1 cellular context compared by ENCODE assay signal in the genomic region with DNA sequence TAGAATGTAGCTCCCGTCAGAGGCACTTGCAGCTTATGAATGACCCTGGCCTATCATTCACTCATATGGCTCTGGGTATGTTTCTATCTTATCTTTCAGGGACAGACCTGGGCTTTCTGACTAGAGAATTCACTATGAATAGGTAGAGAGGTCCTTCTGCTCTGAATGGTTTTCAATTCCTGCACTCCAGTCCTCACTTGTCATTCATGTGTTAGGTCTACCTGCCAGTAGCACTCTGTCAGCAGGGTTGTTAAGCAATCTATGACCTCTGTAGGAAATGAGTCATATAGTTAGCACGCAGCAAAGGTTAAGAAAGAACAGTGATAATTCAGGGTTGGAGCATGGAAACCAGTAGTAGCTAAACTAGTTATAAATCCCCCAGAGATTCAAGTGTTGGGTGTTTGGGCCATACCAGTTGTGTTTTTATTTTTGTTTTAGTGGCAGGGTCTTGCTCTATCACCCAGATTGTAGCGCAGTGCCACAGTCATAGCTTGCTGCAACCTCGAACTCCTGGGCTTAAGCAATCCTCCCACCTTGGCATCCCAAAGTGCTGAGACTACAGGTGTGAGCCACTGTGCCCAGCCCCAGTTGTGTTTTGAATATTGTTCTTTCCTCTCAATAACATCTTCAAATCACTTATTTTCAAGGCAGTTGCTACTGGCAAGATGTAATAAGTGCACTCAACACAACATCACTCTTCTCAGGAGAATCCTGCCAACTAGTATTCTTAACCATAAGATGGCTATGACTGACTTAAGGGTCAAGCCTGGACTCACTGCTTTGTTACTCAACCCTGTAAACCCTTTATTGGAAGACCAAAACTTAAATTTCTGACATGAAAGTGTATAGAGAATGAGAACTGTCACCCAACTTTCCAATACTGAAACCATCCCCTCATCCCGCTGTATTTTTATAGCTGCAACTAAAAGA.
TF ChIP-seq lines count a peak whose summit lies in the region.

No MANE protein-coding gene starts in this region.

TF ChIP-seq in K562, 482 proteins besides CTCF, POLR2A, EP300 and RAD21 (continued from another document and continues in another):
- TF ChIP-seq, protein P1, sequence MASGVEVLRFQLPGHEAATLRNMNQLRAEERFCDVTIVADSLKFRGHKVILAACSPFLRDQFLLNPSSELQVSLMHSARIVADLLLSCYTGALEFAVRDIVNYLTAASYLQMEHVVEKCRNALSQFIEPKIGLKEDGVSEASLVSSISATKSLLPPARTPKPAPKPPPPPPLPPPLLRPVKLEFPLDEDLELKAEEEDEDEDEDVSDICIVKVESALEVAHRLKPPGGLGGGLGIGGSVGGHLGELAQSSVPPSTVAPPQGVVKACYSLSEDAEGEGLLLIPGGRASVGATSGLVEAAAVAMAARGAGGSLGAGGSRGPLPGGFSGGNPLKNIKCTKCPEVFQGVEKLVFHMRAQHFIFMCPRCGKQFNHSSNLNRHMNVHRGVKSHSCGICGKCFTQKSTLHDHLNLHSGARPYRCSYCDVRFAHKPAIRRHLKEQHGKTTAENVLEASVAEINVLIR (CRISPR knock-in tag; IDR thresholded peaks at IDR 0.05): no peak
- TF ChIP-seq PML (IDR thresholded peaks at IDR 0.05; ENCODE audit: low read length): no peak; the same call in 1 of the 2 replicates
- TF ChIP-seq SMARCA4 (IDR thresholded peaks at IDR 0.05): peak; percentile 73
- TF ChIP-seq ETV5 (CRISPR knock-in tag; IDR thresholded peaks at IDR 0.05; ENCODE audit: low read depth): 0 out of 2 replicates have a peak, but pooled peaks have one; percentile 52
- TF ChIP-seq RHOXF2B (CRISPR knock-in tag; conservative IDR thresholded peaks at IDR 0.05): no peak
- no peak for TF ChIP-seq MYC (IDR thresholded peaks at IDR 0.05; ENCODE audit: low read depth, low read length)
- TF ChIP-seq MYC (CRISPR knock-in tag; IDR thresholded peaks at IDR 0.05; ENCODE audit: borderline replicate concordance, low read depth): no peak
- peak; percentile 74 for TF ChIP-seq TAL1 (IDR thresholded peaks at IDR 0.05)
- peak; percentile 43 for TF ChIP-seq NFIC (IDR thresholded peaks at IDR 0.05)
- TF ChIP-seq LEF1 (IDR thresholded peaks at IDR 0.05): no peak
- TF ChIP-seq ZNF217 (CRISPR knock-in tag; IDR thresholded peaks at IDR 0.05): no peak
- TF ChIP-seq NCOR1 (IDR thresholded peaks at IDR 0.05): peak; percentile 66
- TF ChIP-seq, protein P2, sequence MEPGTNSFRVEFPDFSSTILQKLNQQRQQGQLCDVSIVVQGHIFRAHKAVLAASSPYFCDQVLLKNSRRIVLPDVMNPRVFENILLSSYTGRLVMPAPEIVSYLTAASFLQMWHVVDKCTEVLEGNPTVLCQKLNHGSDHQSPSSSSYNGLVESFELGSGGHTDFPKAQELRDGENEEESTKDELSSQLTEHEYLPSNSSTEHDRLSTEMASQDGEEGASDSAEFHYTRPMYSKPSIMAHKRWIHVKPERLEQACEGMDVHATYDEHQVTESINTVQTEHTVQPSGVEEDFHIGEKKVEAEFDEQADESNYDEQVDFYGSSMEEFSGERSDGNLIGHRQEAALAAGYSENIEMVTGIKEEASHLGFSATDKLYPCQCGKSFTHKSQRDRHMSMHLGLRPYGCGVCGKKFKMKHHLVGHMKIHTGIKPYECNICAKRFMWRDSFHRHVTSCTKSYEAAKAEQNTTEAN (CRISPR knock-in tag; IDR thresholded peaks at IDR 0.05): no peak
- peak; percentile 76 for TF ChIP-seq TEAD4 (IDR thresholded peaks at IDR 0.05; ENCODE audit: low read length)
- no peak for TF ChIP-seq TEAD4 (CRISPR knock-in tag; IDR thresholded peaks at IDR 0.05; ENCODE audit: borderline replicate concordance)
- TF ChIP-seq, protein P3, sequence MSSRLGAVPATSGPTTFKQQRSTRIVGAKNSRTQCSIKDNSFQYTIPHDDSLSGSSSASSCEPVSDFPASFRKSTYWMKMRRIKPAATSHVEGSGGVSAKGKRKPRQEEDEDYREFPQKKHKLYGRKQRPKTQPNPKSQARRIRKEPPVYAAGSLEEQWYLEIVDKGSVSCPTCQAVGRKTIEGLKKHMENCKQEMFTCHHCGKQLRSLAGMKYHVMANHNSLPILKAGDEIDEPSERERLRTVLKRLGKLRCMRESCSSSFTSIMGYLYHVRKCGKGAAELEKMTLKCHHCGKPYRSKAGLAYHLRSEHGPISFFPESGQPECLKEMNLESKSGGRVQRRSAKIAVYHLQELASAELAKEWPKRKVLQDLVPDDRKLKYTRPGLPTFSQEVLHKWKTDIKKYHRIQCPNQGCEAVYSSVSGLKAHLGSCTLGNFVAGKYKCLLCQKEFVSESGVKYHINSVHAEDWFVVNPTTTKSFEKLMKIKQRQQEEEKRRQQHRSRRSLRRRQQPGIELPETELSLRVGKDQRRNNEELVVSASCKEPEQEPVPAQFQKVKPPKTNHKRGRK (tag; IDR thresholded peaks at IDR 0.05): no peak
- peak; percentile 78 for TF ChIP-seq CEBPG (CRISPR knock-in tag; IDR thresholded peaks at IDR 0.05)
- TF ChIP-seq CEBPG (tag; conservative IDR thresholded peaks at IDR 0.05 in 1 of 2, IDR thresholded peaks at IDR 0.05 in 1 of 2): peak; percentile 62 to 84
- TF ChIP-seq, protein P4, sequence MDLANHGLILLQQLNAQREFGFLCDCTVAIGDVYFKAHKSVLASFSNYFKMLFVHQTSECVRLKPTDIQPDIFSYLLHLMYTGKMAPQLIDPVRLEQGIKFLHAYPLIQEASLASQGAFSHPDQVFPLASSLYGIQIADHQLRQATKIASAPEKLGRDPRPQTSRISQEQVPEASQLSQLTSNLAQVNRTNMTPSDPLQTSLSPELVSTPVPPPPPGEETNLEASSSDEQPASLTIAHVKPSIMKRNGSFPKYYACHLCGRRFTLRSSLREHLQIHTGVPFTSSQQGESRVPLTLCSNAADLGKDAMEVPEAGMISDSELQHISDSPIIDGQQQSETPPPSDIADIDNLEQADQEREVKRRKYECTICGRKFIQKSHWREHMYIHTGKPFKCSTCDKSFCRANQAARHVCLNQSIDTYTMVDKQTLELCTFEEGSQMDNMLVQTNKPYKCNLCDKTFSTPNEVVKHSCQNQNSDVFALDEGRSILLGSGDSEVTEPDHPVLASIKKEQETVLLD (IDR thresholded peaks at IDR 0.05): no peak
- TF ChIP-seq, protein P5, sequence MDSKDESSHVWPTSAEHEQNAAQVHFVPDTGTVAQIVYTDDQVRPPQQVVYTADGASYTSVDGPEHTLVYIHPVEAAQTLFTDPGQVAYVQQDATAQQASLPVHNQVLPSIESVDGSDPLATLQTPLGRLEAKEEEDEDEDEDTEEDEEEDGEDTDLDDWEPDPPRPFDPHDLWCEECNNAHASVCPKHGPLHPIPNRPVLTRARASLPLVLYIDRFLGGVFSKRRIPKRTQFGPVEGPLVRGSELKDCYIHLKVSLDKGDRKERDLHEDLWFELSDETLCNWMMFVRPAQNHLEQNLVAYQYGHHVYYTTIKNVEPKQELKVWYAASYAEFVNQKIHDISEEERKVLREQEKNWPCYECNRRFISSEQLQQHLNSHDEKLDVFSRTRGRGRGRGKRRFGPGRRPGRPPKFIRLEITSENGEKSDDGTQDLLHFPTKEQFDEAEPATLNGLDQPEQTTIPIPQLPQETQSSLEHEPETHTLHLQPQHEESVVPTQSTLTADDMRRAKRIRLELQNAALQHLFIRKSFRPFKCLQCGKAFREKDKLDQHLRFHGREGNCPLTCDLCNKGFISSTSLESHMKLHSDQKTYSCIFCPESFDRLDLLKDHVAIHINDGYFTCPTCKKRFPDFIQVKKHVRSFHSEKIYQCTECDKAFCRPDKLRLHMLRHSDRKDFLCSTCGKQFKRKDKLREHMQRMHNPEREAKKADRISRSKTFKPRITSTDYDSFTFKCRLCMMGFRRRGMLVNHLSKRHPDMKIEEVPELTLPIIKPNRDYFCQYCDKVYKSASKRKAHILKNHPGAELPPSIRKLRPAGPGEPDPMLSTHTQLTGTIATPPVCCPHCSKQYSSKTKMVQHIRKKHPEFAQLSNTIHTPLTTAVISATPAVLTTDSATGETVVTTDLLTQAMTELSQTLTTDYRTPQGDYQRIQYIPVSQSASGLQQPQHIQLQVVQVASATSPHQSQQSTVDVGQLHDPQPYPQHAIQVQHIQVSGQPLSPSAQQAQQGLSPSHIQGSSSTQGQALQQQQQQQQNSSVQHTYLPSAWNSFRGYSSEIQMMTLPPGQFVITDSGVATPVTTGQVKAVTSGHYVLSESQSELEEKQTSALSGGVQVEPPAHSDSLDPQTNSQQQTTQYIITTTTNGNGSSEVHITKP (IDR thresholded peaks at IDR 0.05; ENCODE audit: partially characterized antibody): no peak
- TF ChIP-seq SMARCE1 (IDR thresholded peaks at IDR 0.05): peak; percentile 31; the same call in 1 of the 2 replicates
- peak; percentile 91 for TF ChIP-seq CEBPB (tag; IDR thresholded peaks at IDR 0.05)
- TF ChIP-seq TRIM28 (IDR thresholded peaks at IDR 0.05): no peak
- no peak for TF ChIP-seq ZNF311 (CRISPR knock-in tag; IDR thresholded peaks at IDR 0.05)
- TF ChIP-seq HLTF (IDR thresholded peaks at IDR 0.05): no peak
- peak; percentile 45; the same call in 1 of the 2 replicates for TF ChIP-seq ATF7 (IDR thresholded peaks at IDR 0.05)
- TF ChIP-seq HSF4 (CRISPR knock-in tag; IDR thresholded peaks at IDR 0.05; ENCODE audit: borderline replicate concordance): no peak
- no peak for TF ChIP-seq ELF4 (CRISPR knock-in tag; IDR thresholded peaks at IDR 0.05)
- TF ChIP-seq CREB1 (IDR thresholded peaks at IDR 0.05): no peak
- TF ChIP-seq CREB1 (CRISPR knock-in tag; IDR thresholded peaks at IDR 0.05): no peak
- TF ChIP-seq CXXC5 (CRISPR knock-in tag; IDR thresholded peaks at IDR 0.05): 0 out of 2 replicates have a peak, but pooled peaks have one; percentile 22
- no peak for TF ChIP-seq GATA2 (CRISPR knock-in tag; IDR thresholded peaks at IDR 0.05)
- TF ChIP-seq JUN (IDR thresholded peaks at IDR 0.05; ENCODE audit: borderline replicate concordance, low read depth, low read length): peak; percentile 86; the same call in 1 of the 2 replicates
- no peak for TF ChIP-seq JUN (CRISPR knock-in tag; IDR thresholded peaks at IDR 0.05; ENCODE audit: borderline replicate concordance)
- TF ChIP-seq POLR2H (tag; IDR thresholded peaks at IDR 0.05; ENCODE audit: low read depth): no peak
- no peak for TF ChIP-seq ZFP30 (CRISPR knock-in tag; IDR thresholded peaks at IDR 0.05; ENCODE audit: borderline replicate concordance)
- no peak for TF ChIP-seq SRF (CRISPR knock-in tag; IDR thresholded peaks at IDR 0.05)
- no peak for TF ChIP-seq MCM7 (IDR thresholded peaks at IDR 0.05)
- peak in 1 of 2 experiments; percentile 24; a peak in 1 of 4 replicates for TF ChIP-seq RCOR1 (IDR thresholded peaks at IDR 0.05; ENCODE audit: borderline replicate concordance in 1 of 2, low read depth in 2 of 2, low read length in 2 of 2)
- no peak for TF ChIP-seq ZNF3 (CRISPR knock-in tag; IDR thresholded peaks at IDR 0.05)
- TF ChIP-seq ZNF780A (CRISPR knock-in tag; IDR thresholded peaks at IDR 0.05): no peak
- TF ChIP-seq RBM17 (IDR thresholded peaks at IDR 0.05; ENCODE audit: borderline replicate concordance, low read depth, low read length): no peak
- TF ChIP-seq WHSC1 (IDR thresholded peaks at IDR 0.05; ENCODE audit: low read length): no peak
- TF ChIP-seq SOX6 (IDR thresholded peaks at IDR 0.05): peak; percentile 37; the same call in 1 of the 2 replicates
- peak; percentile 87 for TF ChIP-seq DPF2 (IDR thresholded peaks at IDR 0.05)
- no peak for TF ChIP-seq MYBL2 (IDR thresholded peaks at IDR 0.05; ENCODE audit: low read depth)
- no peak for TF ChIP-seq MYBL2 (CRISPR knock-in tag; IDR thresholded peaks at IDR 0.05; ENCODE audit: borderline replicate concordance)
- TF ChIP-seq, protein P6, sequence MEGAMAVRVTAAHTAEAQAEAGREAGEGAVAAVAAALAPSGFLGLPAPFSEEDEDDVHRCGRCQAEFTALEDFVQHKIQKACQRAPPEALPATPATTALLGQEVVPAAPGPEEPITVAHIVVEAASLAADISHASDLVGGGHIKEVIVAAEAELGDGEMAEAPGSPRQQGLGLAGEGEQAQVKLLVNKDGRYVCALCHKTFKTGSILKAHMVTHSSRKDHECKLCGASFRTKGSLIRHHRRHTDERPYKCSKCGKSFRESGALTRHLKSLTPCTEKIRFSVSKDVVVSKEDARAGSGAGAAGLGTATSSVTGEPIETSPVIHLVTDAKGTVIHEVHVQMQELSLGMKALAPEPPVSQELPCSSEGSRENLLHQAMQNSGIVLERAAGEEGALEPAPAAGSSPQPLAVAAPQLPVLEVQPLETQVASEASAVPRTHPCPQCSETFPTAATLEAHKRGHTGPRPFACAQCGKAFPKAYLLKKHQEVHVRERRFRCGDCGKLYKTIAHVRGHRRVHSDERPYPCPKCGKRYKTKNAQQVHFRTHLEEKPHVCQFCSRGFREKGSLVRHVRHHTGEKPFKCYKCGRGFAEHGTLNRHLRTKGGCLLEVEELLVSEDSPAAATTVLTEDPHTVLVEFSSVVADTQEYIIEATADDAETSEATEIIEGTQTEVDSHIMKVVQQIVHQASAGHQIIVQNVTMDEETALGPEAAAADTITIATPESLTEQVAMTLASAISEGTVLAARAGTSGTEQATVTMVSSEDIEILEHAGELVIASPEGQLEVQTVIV (CRISPR knock-in tag; IDR thresholded peaks at IDR 0.05; ENCODE audit: borderline replicate concordance): no peak
- no peak for TF ChIP-seq SPI1 (IDR thresholded peaks at IDR 0.05; ENCODE audit: borderline replicate concordance, low read depth, low read length)
- TF ChIP-seq BHLHE40 (IDR thresholded peaks at IDR 0.05; ENCODE audit: low read length): 0 out of 2 replicates have a peak, but pooled peaks have one; percentile 4
- no peak for TF ChIP-seq XRCC5 (IDR thresholded peaks at IDR 0.05; ENCODE audit: low read depth, low read length)
- TF ChIP-seq ATF1 (CRISPR knock-in tag; IDR thresholded peaks at IDR 0.05): no peak
- TF ChIP-seq ATF1 (tag; IDR thresholded peaks at IDR 0.05): no peak
- peak; percentile 88 for TF ChIP-seq CBFA2T3 (IDR thresholded peaks at IDR 0.05)
- no peak for TF ChIP-seq FOXK1 (CRISPR knock-in tag; IDR thresholded peaks at IDR 0.05; ENCODE audit: borderline replicate concordance)
- TF ChIP-seq CBX3 (IDR thresholded peaks at IDR 0.05; ENCODE audit: borderline replicate concordance in 1 of 2, low read length in 2 of 2): no peak; a peak in 1 of 3 replicates
- peak; percentile 86 for TF ChIP-seq MEIS2 (IDR thresholded peaks at IDR 0.05; ENCODE audit: partially characterized antibody)
- TF ChIP-seq, protein P7, sequence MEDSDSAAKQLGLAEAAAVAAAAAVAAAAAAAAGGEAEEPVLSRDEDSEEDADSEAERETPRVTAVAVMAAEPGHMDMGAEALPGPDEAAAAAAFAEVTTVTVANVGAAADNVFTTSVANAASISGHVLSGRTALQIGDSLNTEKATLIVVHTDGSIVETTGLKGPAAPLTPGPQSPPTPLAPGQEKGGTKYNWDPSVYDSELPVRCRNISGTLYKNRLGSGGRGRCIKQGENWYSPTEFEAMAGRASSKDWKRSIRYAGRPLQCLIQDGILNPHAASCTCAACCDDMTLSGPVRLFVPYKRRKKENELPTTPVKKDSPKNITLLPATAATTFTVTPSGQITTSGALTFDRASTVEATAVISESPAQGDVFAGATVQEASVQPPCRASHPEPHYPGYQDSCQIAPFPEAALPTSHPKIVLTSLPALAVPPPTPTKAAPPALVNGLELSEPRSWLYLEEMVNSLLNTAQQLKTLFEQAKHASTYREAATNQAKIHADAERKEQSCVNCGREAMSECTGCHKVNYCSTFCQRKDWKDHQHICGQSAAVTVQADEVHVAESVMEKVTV (CRISPR knock-in tag; IDR thresholded peaks at IDR 0.05): no peak
- no peak for TF ChIP-seq CBX5 (IDR thresholded peaks at IDR 0.05; ENCODE audit: borderline replicate concordance, low read depth)
- TF ChIP-seq CBFA2T2 (conservative IDR thresholded peaks at IDR 0.05): peak; percentile 73
- TF ChIP-seq HNRNPK (IDR thresholded peaks at IDR 0.05; ENCODE audit: low read depth, low read length, poor library complexity, severe bottlenecking): no peak
